ENCODE assay signal across 17 cellular contexts in the genomic region with DNA sequence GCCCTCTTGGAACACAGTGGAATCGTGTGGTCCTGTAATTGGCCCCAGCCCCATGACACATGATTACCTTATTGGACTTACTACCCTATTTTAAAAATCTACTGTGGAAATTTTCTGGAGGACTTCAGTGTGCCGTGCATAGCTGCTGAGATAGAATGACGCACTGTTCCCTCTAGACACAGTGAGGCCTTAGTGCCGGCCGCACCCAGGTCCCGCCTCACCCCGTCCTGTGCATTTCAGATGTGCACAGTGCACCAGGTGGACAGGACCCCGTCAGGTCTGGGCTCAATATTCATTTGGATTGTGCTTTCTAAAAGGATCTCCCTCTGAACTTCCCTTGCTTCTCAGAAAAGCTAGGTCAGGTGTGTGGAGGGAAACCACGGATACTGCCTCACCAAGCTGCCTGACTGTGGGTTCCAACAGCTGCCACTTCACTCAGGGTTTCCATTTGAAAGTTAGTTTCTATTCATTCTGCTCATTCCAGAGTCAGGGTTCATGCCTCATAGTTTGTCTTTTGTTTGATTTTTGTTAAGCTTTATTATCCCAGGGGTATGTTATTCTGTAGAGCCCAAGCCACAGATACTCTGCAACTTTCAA.
DNase-seq lines count a peak whose midpoint lies in the region; ATAC-seq, FAIRE-seq and TF ChIP-seq lines count a peak whose summit lies in the region.
"Had no signal": no experiment of that assay in that cellular context is flagged by ENCODE, and none has a peak within 500 bp of the region (broad histone marks: within the 10 kb centered on the region; RNA-seq: fewer than 3 reads in every experiment).

No MANE protein-coding gene starts in this region.

- H3K4me1 ChIP-seq in heart right ventricle (peaks cover 0 to 54% (median 10%) of the 10 kb centered on the region in 9 donors), lower lobe of right lung (no peaks in the 10 kb centered on the region), esophagus muscularis mucosa (peaks cover 0 to 8% (median under 1%) of the 10 kb centered on the region in 4 donors)
- H3K4me1 ChIP-seq: BLaER1 treated with 17β-estradiol and CSF1 and Interleukin-3, amounts not matched to agents 10 nM and 100 nM; SJCRH30 had no signal

- TF ChIP-seq EP300 in esophagus muscularis mucosa (IDR thresholded peaks at IDR 0.05), result no peak

- WGBS in heart right ventricle, 2 donors, result 78 to 85% methylated on average over 9 of the region's 9 CpGs
- WGBS in esophagus muscularis mucosa, result 98% methylated on average over 9 of the region's 9 CpGs

- H3K27me3 ChIP-seq in heart right ventricle (no peaks in the 10 kb centered on the region), lower lobe of right lung (ENCODE audit: low read depth) (no peaks in the 10 kb centered on the region), esophagus muscularis mucosa (no peaks in the 10 kb centered on the region)
- H3K27me3 ChIP-seq: BLaER1 treated with 17β-estradiol and CSF1 and Interleukin-3, amounts not matched to agents 10 nM and 100 nM; SJCRH30 had no signal

- peak in 6 of 8 donors; percentile 46 to 75 (median 58) for ATAC-seq in heart right ventricle
- ATAC-seq in lower lobe of right lung, result peak; percentile 88 to 90
- no peak for ATAC-seq in GM19328 (IDR thresholded peaks at IDR 0.05; ENCODE audit: unreplicated experiment)
- ATAC-seq: CD8-positive, alpha-beta T cell had no signal

- CTCF ChIA-PET in activated CD4-positive, alpha-beta T cell treated with anti-CD3 and anti-CD28 coated beads, Interleukin-2, amount 10 ng/mL, durations not matched to agents 7 days and 5 days (lab: Charles Lee), result interaction anchor here (1.4 to 2.4 kb wide), 3 partner anchors 11 to 16 kb away, joined by 3 to 6 read pairs (median 4); no protein-coding TSS in a partner anchor

- H3K4me3 Mint-ChIP-seq in activated CD4-positive, alpha-beta T cell treated with anti-CD3 and anti-CD28 coated beads, Interleukin-2, amount 10 ng/mL, durations not matched to agents 7 days and 5 days, result no peak overlapping the region
- H3K4me3 Mint-ChIP-seq: CD8-positive, alpha-beta T cell had no signal

- H3K27ac Mint-ChIP-seq in activated CD4-positive, alpha-beta T cell treated with anti-CD3 and anti-CD28 coated beads, Interleukin-2, amount 10 ng/mL, durations not matched to agents 7 days and 5 days, result no peak overlapping the region
- H3K27ac Mint-ChIP-seq: CD8-positive, alpha-beta T cell had no signal

- no peaks in the 10 kb centered on the region for H3K9me3 Mint-ChIP-seq in activated CD4-positive, alpha-beta T cell treated with anti-CD3 and anti-CD28 coated beads, Interleukin-2, amount 10 ng/mL, durations not matched to agents 7 days and 5 days
- H3K9me3 Mint-ChIP-seq: CD8-positive, alpha-beta T cell had no signal

- POLR2A ChIA-PET in activated CD4-positive, alpha-beta T cell treated with anti-CD3 and anti-CD28 coated beads, Interleukin-2, amount 10 ng/mL, durations not matched to agents 7 days and 5 days (lab: Charles Lee), result no interaction called here

- H3K27me3 Mint-ChIP-seq in activated CD4-positive, alpha-beta T cell treated with anti-CD3 and anti-CD28 coated beads, Interleukin-2, amount 10 ng/mL, durations not matched to agents 7 days and 5 days, result no peaks in the 10 kb centered on the region

- no peak overlapping the region for H3K4me3 ChIP-seq in Jurkat, Clone E6-1 (ENCODE audit: low read length)
- H3K4me3 ChIP-seq in heart right ventricle (no peak overlapping the region), lower lobe of right lung (no peak overlapping the region), esophagus muscularis mucosa (no peak overlapping the region)
- H3K4me3 ChIP-seq: BLaER1 treated with 17β-estradiol and CSF1 and Interleukin-3, amounts not matched to agents 10 nM and 100 nM; PC-9; SJCRH30 had no signal

- peaks cover 3% of the 10 kb centered on the region for H3K4me1 Mint-ChIP-seq in activated CD4-positive, alpha-beta T cell treated with anti-CD3 and anti-CD28 coated beads, Interleukin-2, amount 10 ng/mL, durations not matched to agents 7 days and 5 days

- no peaks in the 10 kb centered on the region for H3K36me3 Mint-ChIP-seq in activated CD4-positive, alpha-beta T cell treated with anti-CD3 and anti-CD28 coated beads, Interleukin-2, amount 10 ng/mL, durations not matched to agents 7 days and 5 days (ENCODE audit: low read depth)

- FAIRE-seq in D721Med (lab: Jason Lieb, UNC), result peak; percentile 68

- H3K27ac ChIP-seq in heart right ventricle (peak overlapping the region in 8 of 10 donors; percentile 14 to 67 (median 60)), lower lobe of right lung (peak overlapping the region; percentile 64), esophagus muscularis mucosa (replicated peaks in 1 of 4) (no peak overlapping the region)
- H3K27ac ChIP-seq: BLaER1 treated with 17β-estradiol and CSF1 and Interleukin-3, amounts not matched to agents 10 nM and 100 nM; PC-9; RWPE1; SJCRH30 had no signal

- intact Hi-C loops in heart right ventricle (cut with DNase I) (loop anchor here in 1 of 10 donors (10.0 kb wide), 1 partner anchor 58 kb away; no protein-coding TSS in a partner anchor), lower lobe of right lung (cut with DNase I) (no loop called here), esophagus muscularis mucosa (cut with DNase I) (no loop called here)

- TF ChIP-seq CTCF in D721Med (IDR thresholded peaks at IDR 0.05; ENCODE audit: insufficient read depth, missing control alignments) (no peak), heart right ventricle (IDR thresholded peaks at IDR 0.05) (no peak), lower lobe of right lung (IDR thresholded peaks at IDR 0.05) (no peak), esophagus muscularis mucosa (IDR thresholded peaks at IDR 0.05) (no peak)

- H3K36me3 ChIP-seq in heart right ventricle (no peaks in the 10 kb centered on the region), lower lobe of right lung (no peaks in the 10 kb centered on the region), esophagus muscularis mucosa (no peaks in the 10 kb centered on the region)
- H3K36me3 ChIP-seq: SJCRH30 had no signal

- H3K9me3 ChIP-seq in heart right ventricle (peaks cover 0 to 9% (median 0%) of the 10 kb centered on the region in 11 donors), lower lobe of right lung (no peaks in the 10 kb centered on the region), esophagus muscularis mucosa (no peaks in the 10 kb centered on the region)
- H3K9me3 ChIP-seq: BLaER1 treated with 17β-estradiol and CSF1 and Interleukin-3, amounts not matched to agents 10 nM and 100 nM; SJCRH30 had no signal

- DNase-seq in D721Med (ENCODE audit: insufficient read length, low spot score) (no peak), heart right ventricle (no peak), lower lobe of right lung (peak; percentile 63), esophagus muscularis mucosa (ENCODE audit: extremely low spot score) (no peak), GM03348 (ENCODE audit: low spot score) (no peak)
- DNase-seq in Jurkat, Clone E6-1 (ENCODE audit: low read depth, low spot score), result peak; percentile 11
- DNase-seq in activated CD4-positive, alpha-beta T cell treated with anti-CD3 and anti-CD28 coated beads, Interleukin-2, amount 10 ng/mL, durations not matched to agents 7 days and 5 days, result no peak
- DNase-seq: CD8-positive, alpha-beta T cell; KBM-7; MV-4-11; NCI-H510A; NCI-H82; PC-9 had no signal

- no peak for TF ChIP-seq POLR2A in esophagus muscularis mucosa (IDR thresholded peaks at IDR 0.05; ENCODE audit: low read depth)

Comparison
In these comparisons a context has a peak if more than half of its experiments do, and no peak if none do; other contexts are left out.
1. DNase-seq: peak in Jurkat, Clone E6-1 (single experiment) and lower lobe of right lung (single experiment); none in D721Med (single experiment), heart right ventricle (0 of 2), esophagus muscularis mucosa (single experiment), activated CD4-positive, alpha-beta T cell treated with anti-CD3 and anti-CD28 coated beads, Interleukin-2, amount 10 ng/mL, durations not matched to agents 7 days and 5 days (single experiment) and GM03348 (single experiment).
2. H3K27ac ChIP-seq: peak in heart right ventricle (8 of 10) and lower lobe of right lung (single experiment); none in esophagus muscularis mucosa (0 of 4).